Comparison of ENCODE assay signal across 8 cellular contexts in genomic region chr7:39453743-39454355, GRCh38.
DNase-seq lines count a peak whose midpoint lies in the region; ATAC-seq and TF ChIP-seq lines count a peak whose summit lies in the region.

No MANE protein-coding gene starts in this region.

- TF ChIP-seq CTCF in BE2C (IDR thresholded peaks at IDR 0.05; ENCODE audit: low read depth, low read length) (peak; percentile 98), GM13977 (IDR thresholded peaks at IDR 0.05; ENCODE audit: extremely low read depth, insufficient read depth, missing control alignments) (peak; percentile 91), fibroblast of the aortic adventitia (IDR thresholded peaks at IDR 0.05; ENCODE audit: insufficient read depth, low read length) (peak; percentile 87)

- no peak overlapping the region for H3K4me3 ChIP-seq in BE2C (ENCODE audit: low read depth, low read length)
- H3K4me3 ChIP-seq in fibroblast of the aortic adventitia (ENCODE audit: low read depth, low read length) = no peak overlapping the region

- H3K36me3 Mint-ChIP-seq in activated CD8-positive, alpha-beta T cell treated with anti-CD3 and anti-CD28 coated beads, Interleukin-2, amount 10 ng/mL, durations not matched to agents 7 days and 5 days (ENCODE audit: low read depth) = no peaks in the 10 kb centered on the region

- in situ Hi-C loops in GM13977 (cut with MboI; ENCODE audit: low pct_unique_long_range_greater_than_20kb, low sequenced_read_pairs, unreplicated experiment) = loop anchor here (25.0 kb wide), 1 partner anchor 667 kb away; no protein-coding TSS in a partner anchor

- H3K36me3 ChIP-seq in BE2C = no peaks in the 10 kb centered on the region

- ATAC-seq in HG02870 (IDR thresholded peaks at IDR 0.05; ENCODE audit: unreplicated experiment) = peak; percentile 83
- peak; percentile 82 for ATAC-seq in activated CD8-positive, alpha-beta T cell treated with anti-CD3 and anti-CD28 coated beads, Interleukin-2, amount 10 ng/mL, durations not matched to agents 7 days and 5 days

- H3K27me3 Mint-ChIP-seq in activated CD8-positive, alpha-beta T cell treated with anti-CD3 and anti-CD28 coated beads, Interleukin-2, amount 10 ng/mL, durations not matched to agents 7 days and 5 days (ENCODE audit: low read depth) = peaks cover 20% of the 10 kb centered on the region

- H3K27me3 ChIP-seq in BE2C = peaks cover 11% of the 10 kb centered on the region

- no peaks in the 10 kb centered on the region for H3K9me3 ChIP-seq in BE2C

- H3K4me1 ChIP-seq in BE2C = no peaks in the 10 kb centered on the region

- no peaks in the 10 kb centered on the region for H3K9me3 Mint-ChIP-seq in activated CD8-positive, alpha-beta T cell treated with anti-CD3 and anti-CD28 coated beads, Interleukin-2, amount 10 ng/mL, durations not matched to agents 7 days and 5 days (ENCODE audit: insufficient read depth)

- no peak overlapping the region for H3K27ac Mint-ChIP-seq in activated CD8-positive, alpha-beta T cell treated with anti-CD3 and anti-CD28 coated beads, Interleukin-2, amount 10 ng/mL, durations not matched to agents 7 days and 5 days

- DNase-seq in BE2C (peak; percentile 63), GM13977 (ENCODE audit: low spot score) (peak; percentile 53), NCI-H2171 treated with DMSO at 0.1 percent for 48 hours (lab: John Stamatoyannopoulos, UW) (peak; percentile 54), fibroblast of the aortic adventitia (ENCODE audit: low read depth) (peak; percentile 69), smooth muscle cell of the brain vasculature (ENCODE audit: low read depth, low spot score) (peak; percentile 7), NCI-H2081 treated with DMSO at 0.1 percent for 48 hours (lab: John Stamatoyannopoulos, UW) (no peak)
- DNase-seq in activated CD8-positive, alpha-beta T cell treated with anti-CD3 and anti-CD28 coated beads, Interleukin-2, amount 10 ng/mL, durations not matched to agents 7 days and 5 days = peak; percentile 74

- no peak overlapping the region for H3K4me3 Mint-ChIP-seq in activated CD8-positive, alpha-beta T cell treated with anti-CD3 and anti-CD28 coated beads, Interleukin-2, amount 10 ng/mL, durations not matched to agents 7 days and 5 days

- H3K4me1 Mint-ChIP-seq in activated CD8-positive, alpha-beta T cell treated with anti-CD3 and anti-CD28 coated beads, Interleukin-2, amount 10 ng/mL, durations not matched to agents 7 days and 5 days (ENCODE audit: low read depth) = no peaks in the 10 kb centered on the region

- CTCF ChIA-PET in activated CD8-positive, alpha-beta T cell treated with anti-CD3 and anti-CD28 coated beads, Interleukin-2, amount 10 ng/mL, durations not matched to agents 7 days and 5 days (lab: Charles Lee) = interaction anchor here (0.6 to 3.4 kb wide), 19 partner anchors 9 to 644 kb away, joined by 3 to 25 read pairs (median 4); no protein-coding TSS in a partner anchor

- POLR2A ChIA-PET in activated CD8-positive, alpha-beta T cell treated with anti-CD3 and anti-CD28 coated beads, Interleukin-2, amount 10 ng/mL, durations not matched to agents 7 days and 5 days (lab: Charles Lee) = no interaction called here
